Comparison of ENCODE assay signal across 18 cellular contexts in genomic region chr6:34140075-34140474, GRCh38. TPM values are rescaled to one million over a fixed set of nuclear protein-coding genes. Genes with fewer than 3 reads are reported as not detected.
DNase-seq lines count a peak whose midpoint lies in the region; TF ChIP-seq lines count a peak whose summit lies in the region.
"Had no signal": no experiment of that assay in that cellular context is flagged by ENCODE, and none has a peak within 500 bp of the region (broad histone marks: within the 10 kb centered on the region; RNA-seq: fewer than 3 reads in every experiment).

No MANE protein-coding gene starts in this region.

- no peaks in the 10 kb centered on the region for H3K36me3 ChIP-seq in neural progenitor cell
- H3K36me3 ChIP-seq in brain microvascular endothelial cell (replicated peaks) = no peaks in the 10 kb centered on the region
- H3K36me3 ChIP-seq: BE2C, HAP-1 had no signal

- no peaks in the 10 kb centered on the region for H3K79me2 ChIP-seq in neural progenitor cell (ENCODE audit: low read depth)

- TF ChIP-seq CTCF in glutamatergic neuron (IDR thresholded peaks at IDR 0.05; ENCODE audit: partially characterized antibody, unreplicated experiment) = no peak
- TF ChIP-seq CTCF in neural progenitor cell (IDR thresholded peaks at IDR 0.05) = no peak
- TF ChIP-seq CTCF in brain microvascular endothelial cell (IDR thresholded peaks at IDR 0.05; ENCODE audit: low read depth, low read length, missing control alignments) = no peak
- TF ChIP-seq CTCF in RWPE1 (conservative IDR thresholded peaks at IDR 0.05; ENCODE audit: low read depth) = no peak

- no peak overlapping the region for H3K27ac ChIP-seq in neural progenitor cell
- no peak overlapping the region for H3K27ac ChIP-seq in brain microvascular endothelial cell
- no peak overlapping the region for H3K27ac ChIP-seq in RWPE1

- H3K4me1 Mint-ChIP-seq in glutamatergic neuron (ENCODE audit: low read depth, unreplicated experiment) = peaks cover 64% of the 10 kb centered on the region
- peaks cover 23% of the 10 kb centered on the region for H3K4me1 Mint-ChIP-seq in neural progenitor cell

- H3K4me3 Mint-ChIP-seq in glutamatergic neuron (ENCODE audit: unreplicated experiment) = no peak overlapping the region
- H3K4me3 Mint-ChIP-seq in neural progenitor cell = peak overlapping the region; percentile 20
- H3K4me3 Mint-ChIP-seq: CD8-positive, alpha-beta T cell had no signal

- H3K36me3 Mint-ChIP-seq in glutamatergic neuron (ENCODE audit: unreplicated experiment) (no peaks in the 10 kb centered on the region), neural progenitor cell (no peaks in the 10 kb centered on the region)
- H3K36me3 Mint-ChIP-seq: CD8-positive, alpha-beta T cell had no signal

- peaks cover 43% of the 10 kb centered on the region for H3K27me3 ChIP-seq in neural progenitor cell
- peaks cover 55% of the 10 kb centered on the region for H3K27me3 ChIP-seq in brain microvascular endothelial cell (replicated peaks)

- H3K9ac ChIP-seq in neural progenitor cell = no peak overlapping the region

- H3K27ac Mint-ChIP-seq in glutamatergic neuron (ENCODE audit: unreplicated experiment) = peak overlapping the region; percentile 75
- H3K27ac Mint-ChIP-seq in neural progenitor cell = no peak overlapping the region
- H3K27ac Mint-ChIP-seq: CD14-positive monocyte; CD8-positive, alpha-beta T cell had no signal

- in situ Hi-C loops in G401 (cut with HindIII; ENCODE audit: low sequenced_read_pairs) (loop anchor here (5.0 to 25.0 kb wide), 2 partner anchors 78 to 303 kb away; no protein-coding TSS in a partner anchor), brain microvascular endothelial cell (cut with HindIII; ENCODE audit: low pct_ligation_motif_present, low sequenced_read_pairs) (loop anchor here (25.0 kb wide), 1 partner anchor 378 kb away; no protein-coding TSS in a partner anchor)

- H3K4me2 ChIP-seq in neural progenitor cell = no peak overlapping the region

- H3K4me1 ChIP-seq in neural progenitor cell = peaks cover 41% of the 10 kb centered on the region
- H3K4me1 ChIP-seq: BE2C, HAP-1 had no signal

- H3K27me3 Mint-ChIP-seq in glutamatergic neuron (ENCODE audit: unreplicated experiment) (peaks cover 13% of the 10 kb centered on the region), neural progenitor cell (ENCODE audit: insufficient read depth, low read depth) (peaks cover 55% of the 10 kb centered on the region)

- H3K4me3 ChIP-seq in neural progenitor cell (no peak overlapping the region), brain microvascular endothelial cell (ENCODE audit: low read depth, low read length) (no peak overlapping the region)
- H3K4me3 ChIP-seq: HAP-1 had no signal

- peaks cover 21% of the 10 kb centered on the region for H4K20me1 ChIP-seq in neural progenitor cell (ENCODE audit: low read depth)

- no peaks in the 10 kb centered on the region for H3K9me3 ChIP-seq in neural progenitor cell (ENCODE audit: low read depth)
- H3K9me3 ChIP-seq: BE2C, HAP-1 had no signal

- CTCF ChIA-PET in RWPE1 (lab: Yijun Ruan, JAX) = no interaction called here

- H3K9me3 Mint-ChIP-seq in glutamatergic neuron (ENCODE audit: unreplicated experiment) (peaks cover 12% of the 10 kb centered on the region), neural progenitor cell (no peaks in the 10 kb centered on the region)
- H3K9me3 Mint-ChIP-seq: CD8-positive, alpha-beta T cell had no signal

- DNase-seq in G401 (ENCODE audit: low spot score) (peak; percentile 9), glutamatergic neuron (no peak), neural progenitor cell (ENCODE audit: low spot score) (no peak), brain microvascular endothelial cell (no peak), RWPE1 (ENCODE audit: low spot score) (no peak)
- DNase-seq in stimulated activated CD4-positive, alpha-beta T cell treated with anti-CD3 and anti-CD28 coated beads, Interleukin-4, amount 100 ng/mL, for 1 hour = no peak
- DNase-seq: ACHN; BE2C; CD8-positive, alpha-beta T cell; DMS 273 treated with DMSO at 0.1 percent for 48 hours; DMS53; DND-41; EL; KG1 had no signal

- POLR2A ChIA-PET in RWPE1 (lab: Yijun Ruan, JAX; ENCODE audit: low non-redundant PET) = no interaction called here

- H2AFZ ChIP-seq in neural progenitor cell (replicated peaks) = no peak overlapping the region

- peaks cover 22% of the 10 kb centered on the region for H3F3A ChIP-seq in neural progenitor cell (ENCODE audit: low read depth)

RNA-seq across cellular contexts. Expression of gene GRM4, which starts 5.8 kb away (rescaled TPM):
- 4.9 and 6.5 TPM in 2 replicates for total RNA-seq in G401 (2014; rRNA removed; shearing (Covaris generic))
- total RNA-seq in glutamatergic neuron (ENCODE audit: unreplicated experiment) = 119 TPM
- 1.2 and 1.8 TPM in 2 replicates for total RNA-seq in neural progenitor cell (ENCODE audit: low replicate concordance)
- total RNA-seq: H4, HT-29 had no signal

Comparison
In these comparisons a context has a peak if more than half of its experiments do, and no peak if none do; other contexts are left out.
1. RNA of gene GRM4, which starts 5.8 kb away (total RNA-seq): 119 TPM in glutamatergic neuron (single experiment); 4.9 to 6.5 TPM in G401 and 1.2 to 1.8 TPM in neural progenitor cell; every median in the first group is over 10 times any median in the second.